Comparison of ENCODE assay signal across 18 cellular contexts in the genomic region with DNA sequence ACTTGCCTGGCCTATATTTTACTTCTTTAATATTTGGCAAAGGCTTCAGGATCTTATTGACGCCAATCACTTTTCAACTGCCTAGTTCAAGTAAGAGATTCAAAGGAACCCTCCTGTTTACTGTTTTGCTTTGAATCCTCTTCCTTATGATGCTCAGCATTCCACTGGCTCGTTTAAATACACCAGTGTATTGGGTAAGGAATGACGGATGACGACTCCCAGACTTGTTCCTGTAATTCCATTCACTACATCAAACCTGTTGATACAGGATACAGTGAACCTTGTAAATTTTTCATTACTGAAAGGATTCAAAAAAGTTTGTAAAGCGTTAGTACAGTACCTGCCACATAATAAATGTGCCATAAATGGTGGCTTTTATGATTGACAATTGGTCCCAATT. TPM values are rescaled to one million over a fixed set of nuclear protein-coding genes. Genes with fewer than 3 reads are reported as not detected.
"Had no signal": no experiment of that assay in that cellular context is flagged by ENCODE, and none has a peak within 500 bp of the region (broad histone marks: within the 10 kb centered on the region; RNA-seq: fewer than 3 reads in every experiment).

No MANE protein-coding gene starts in this region.

- H3K27ac Mint-ChIP-seq: nephron; stimulated activated effector memory CD8-positive, alpha-beta T cell treated with anti-CD3 and anti-CD28 coated beads, Interleukin-12 subunit alpha, Interleukin-12 subunit beta, amount 100 ng/mL, for 72 hours; stimulated activated naive CD8-positive, alpha-beta T cell treated with anti-CD3 and anti-CD28 coated beads, Interleukin-15, Interleukin-2, amounts not matched to agents 100 ng/mL and 50 ng/mL, for 24 hours had no signal

- H3K4me1 ChIP-seq: esophagus squamous epithelium, parathyroid adenoma, prostate gland, right lobe of liver, upper lobe of left lung, uterus had no signal

- H3K27ac ChIP-seq: esophagus squamous epithelium, parathyroid adenoma, prostate gland, right lobe of liver, tibial artery, upper lobe of left lung, uterus had no signal

- H3K4me3 Mint-ChIP-seq: nephron; stimulated activated effector memory CD8-positive, alpha-beta T cell treated with anti-CD3 and anti-CD28 coated beads, Interleukin-12 subunit alpha, Interleukin-12 subunit beta, amount 100 ng/mL, for 72 hours; stimulated activated naive CD8-positive, alpha-beta T cell treated with anti-CD3 and anti-CD28 coated beads, Interleukin-15, Interleukin-2, amounts not matched to agents 100 ng/mL and 50 ng/mL, for 24 hours had no signal

- H3K4me3 ChIP-seq: esophagus squamous epithelium, mucosa of descending colon, prostate gland, right lobe of liver, tibial artery, upper lobe of left lung, uterus had no signal

- H3K27me3 Mint-ChIP-seq: stimulated activated naive CD8-positive, alpha-beta T cell treated with anti-CD3 and anti-CD28 coated beads, Interleukin-15, Interleukin-2, amounts not matched to agents 100 ng/mL and 50 ng/mL, for 24 hours had no signal

- DNase-seq: effector memory CD4-positive, alpha-beta T cell; esophagus squamous epithelium; foreskin fibroblast; kidney glomerular epithelial cell; mammary epithelial cell; mucosa of descending colon; retina; right lobe of liver; stimulated activated CD4-positive, alpha-beta T cell treated with anti-CD3 and anti-CD28 coated beads, Interleukin-4, amount 100 ng/mL, for 1 hour; stimulated activated CD8-positive, alpha-beta memory T cell treated with anti-CD3 and anti-CD28 coated beads, Interleukin-4, amount 100 ng/mL, for 48 hours; tibial artery; upper lobe of left lung; uterus had no signal

- H3K36me3 ChIP-seq: uterus had no signal

- H3K27me3 ChIP-seq: esophagus squamous epithelium, right lobe of liver, tibial artery, upper lobe of left lung, uterus had no signal

- ATAC-seq: mucosa of descending colon; right lobe of liver; stimulated activated effector memory CD8-positive, alpha-beta T cell treated with anti-CD3 and anti-CD28 coated beads, Interleukin-12 subunit alpha, Interleukin-12 subunit beta, amount 100 ng/mL, for 72 hours had no signal

- H3K9me3 ChIP-seq: esophagus squamous epithelium, mucosa of descending colon, prostate gland, right lobe of liver, tibial artery, upper lobe of left lung, uterus had no signal

- H3K9me3 Mint-ChIP-seq: nephron; stimulated activated effector memory CD8-positive, alpha-beta T cell treated with anti-CD3 and anti-CD28 coated beads, Interleukin-12 subunit alpha, Interleukin-12 subunit beta, amount 100 ng/mL, for 72 hours; stimulated activated naive CD8-positive, alpha-beta T cell treated with anti-CD3 and anti-CD28 coated beads, Interleukin-15, Interleukin-2, amounts not matched to agents 100 ng/mL and 50 ng/mL, for 24 hours had no signal

RNA-seq across cellular contexts. Expression of a gene that starts 1.7 kb away (rescaled TPM):
- total RNA-seq: right lobe of liver had no signal
- polyA plus RNA-seq: mammary epithelial cell had no signal
